In the genomic region with DNA sequence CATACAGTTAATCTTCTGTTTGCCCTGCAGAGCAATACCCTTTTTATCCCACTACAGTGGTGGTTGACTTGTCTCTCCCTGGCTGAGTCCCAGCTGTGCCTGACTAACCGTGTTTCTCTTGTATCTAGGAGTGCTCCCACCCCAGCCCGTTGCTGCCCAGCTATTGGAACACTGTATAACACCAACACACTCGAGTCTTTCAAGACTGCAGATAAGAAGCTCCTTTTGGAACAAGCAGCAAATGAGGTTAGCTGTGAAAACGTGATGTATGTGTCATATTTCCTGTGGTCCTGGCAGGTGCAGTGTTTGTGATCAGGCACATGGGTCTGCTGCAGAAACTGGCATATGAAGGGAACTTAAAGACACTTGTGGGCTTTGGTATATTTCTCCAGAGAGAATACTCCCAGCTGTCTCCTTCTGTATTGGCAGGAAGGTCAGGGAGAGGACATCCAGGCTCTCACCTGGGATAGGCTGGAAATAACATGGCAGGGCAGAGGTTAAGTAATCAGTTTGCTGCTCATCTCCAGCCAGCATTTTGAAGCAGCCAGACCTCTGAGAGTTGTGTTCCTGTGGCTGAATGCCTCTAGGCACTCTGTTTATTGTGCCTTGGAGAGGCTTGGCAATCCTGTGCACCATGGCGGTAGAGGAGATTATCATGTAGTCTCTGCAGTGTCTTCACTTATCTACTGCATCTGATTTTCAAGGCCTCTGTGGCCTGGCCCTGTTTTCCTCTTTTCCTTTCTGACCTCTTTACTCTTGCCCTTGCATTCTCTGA, we compare ENCODE assay signal across 8 cellular contexts. TPM values are rescaled to one million over a fixed set of nuclear protein-coding genes. Genes with fewer than 3 reads are reported as not detected.
DNase-seq lines count a peak whose midpoint lies in the region; ATAC-seq and TF ChIP-seq lines count a peak whose summit lies in the region.

No MANE protein-coding gene starts in this region.

- peak; percentile 8 to 12 for DNase-seq in stimulated activated CD4-positive, alpha-beta T cell treated with anti-CD3 and anti-CD28 coated beads, Interleukin-12 subunit alpha, Interleukin-12 subunit beta, amount 100 ng/mL, for 24 hours (ENCODE audit: low read depth in 2 of 2)
- no peak for DNase-seq in stimulated activated CD4-positive, alpha-beta T cell treated with anti-CD3 and anti-CD28 coated beads, Interleukin-12 subunit alpha, Interleukin-12 subunit beta, amount 100 ng/mL, for 4 hours
- peak; percentile 18 for DNase-seq in activated CD8-positive, alpha-beta memory T cell treated with anti-CD3 and anti-CD28 coated beads, Interleukin-2, amount 50 U/mL, for 4 hours
- DNase-seq in left lobe of liver (ENCODE audit: low spot score), result no peak
- no peak for DNase-seq in lower leg skin (ENCODE audit: low spot score in 2 of 2)
- no peak for DNase-seq in COR-L47 (lab: John Stamatoyannopoulos, UW)

- TF ChIP-seq POLR2A in lower leg skin (IDR thresholded peaks at IDR 0.05), result no peak

- no peak for TF ChIP-seq CTCF in lower leg skin (IDR thresholded peaks at IDR 0.05)

- intact Hi-C loops in lower leg skin (cut with DNase I; ENCODE audit: low total_unique reads), result no loop called here

- peak; percentile 70 for ATAC-seq in left lobe of liver
- no peak for ATAC-seq in HG03139 (IDR thresholded peaks at IDR 0.05; ENCODE audit: unreplicated experiment)
- no peak for ATAC-seq in GM18517 (IDR thresholded peaks at IDR 0.05; ENCODE audit: unreplicated experiment)

- H3K4me3 ChIP-seq in lower leg skin (ENCODE audit: low read depth, poor library complexity, severe bottlenecking), result no peak overlapping the region

- WGBS in lower leg skin, 2 donors, result 67 to 68% methylated on average over 5 of the region's 5 CpGs

RNA-seq across cellular contexts. Expression of a gene that starts 34.8 kb away (rescaled TPM):
- total RNA-seq in left lobe of liver, result 12.2 TPM
- 100 to 1,000 TPM in 1 of 4 donors, 10 to 100 TPM in 3; 38.8 to 110 (median 53.2) TPM for total RNA-seq in lower leg skin

Comparison
In these comparisons a context has a peak if more than half of its experiments do, and no peak if none do; other contexts are left out.
1. DNase-seq: peak in stimulated activated CD4-positive, alpha-beta T cell treated with anti-CD3 and anti-CD28 coated beads, Interleukin-12 subunit alpha, Interleukin-12 subunit beta, amount 100 ng/mL, for 24 hours (2 of 2) and activated CD8-positive, alpha-beta memory T cell treated with anti-CD3 and anti-CD28 coated beads, Interleukin-2, amount 50 U/mL, for 4 hours (single experiment); none in stimulated activated CD4-positive, alpha-beta T cell treated with anti-CD3 and anti-CD28 coated beads, Interleukin-12 subunit alpha, Interleukin-12 subunit beta, amount 100 ng/mL, for 4 hours (single experiment), left lobe of liver (single experiment), lower leg skin (0 of 2) and COR-L47 (single experiment).